In the genomic region with DNA sequence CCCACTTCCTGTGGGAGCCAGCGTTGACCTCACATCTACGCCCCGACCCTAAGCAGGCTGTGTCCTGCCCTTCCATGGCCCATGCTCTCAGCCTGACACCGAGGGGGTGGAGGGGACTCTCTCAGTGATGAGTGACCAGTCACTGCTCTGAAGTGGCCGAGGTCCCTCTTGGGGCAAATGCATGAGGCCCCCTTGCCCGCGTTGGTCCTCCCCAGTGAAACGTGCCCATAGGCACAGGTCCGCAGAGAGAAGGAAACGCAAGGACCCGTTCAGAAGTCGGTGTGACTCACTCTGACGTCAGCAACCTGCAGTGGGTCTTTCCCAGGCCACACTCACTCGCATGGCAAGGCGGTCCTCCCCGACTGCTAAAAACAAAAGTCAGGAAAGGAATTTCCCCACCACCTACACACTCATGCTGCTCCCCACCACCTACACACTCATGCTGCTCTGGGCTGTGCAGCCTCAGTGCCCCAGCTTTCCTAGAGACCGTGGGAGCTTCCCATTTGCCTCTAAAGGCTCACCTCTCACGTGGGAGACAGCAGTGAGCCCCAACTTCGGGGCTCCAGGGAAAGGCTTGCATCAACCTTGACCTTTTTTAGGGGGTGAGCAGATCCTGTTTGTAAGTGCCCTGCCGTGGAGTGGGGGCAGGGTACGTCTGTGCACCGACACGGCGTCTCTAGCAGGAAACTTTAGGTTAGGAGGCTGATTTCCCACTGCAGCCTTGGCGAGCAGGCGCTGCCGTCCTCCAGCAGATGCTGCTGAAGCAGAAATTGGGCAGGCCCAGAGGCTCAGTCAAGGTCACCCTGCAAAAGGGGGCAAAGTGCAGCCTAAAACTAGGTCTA, we compare ENCODE assay signal across 8 cellular contexts. TPM values are rescaled to one million over a fixed set of nuclear protein-coding genes. Genes with fewer than 3 reads are reported as not detected.
A peak's percentile ranks its signal among the peaks of the same experiment; 100 is the strongest.
DNase-seq lines count a peak whose midpoint lies in the region; ATAC-seq and TF ChIP-seq lines count a peak whose summit lies in the region.

No MANE protein-coding gene starts in this region.

- 58% methylated on average over 27 of the region's 27 CpGs for WGBS in smooth muscle cell (ENCODE audit: low lambda C conversion rate)

- intact Hi-C loops in activated B cell treated with CpG ODN at 0.5 μM for 24 hours (cut with micrococcal nuclease) = loop anchor here (1.0 to 2.0 kb wide), 5 partner anchors 14 to 121 kb away; no protein-coding TSS in a partner anchor

- H3K27ac ChIP-seq in smooth muscle cell (ENCODE audit: low read depth) = peak overlapping the region; percentile 29

- no peaks in the 10 kb centered on the region for H4K20me1 ChIP-seq in smooth muscle cell (ENCODE audit: low read depth)

- peak overlapping the region; percentile 70 for H3K4me3 Mint-ChIP-seq in activated B cell treated with CpG ODN at 0.5 μM for 24 hours
- H3K4me3 Mint-ChIP-seq in HFFc6 = no peak overlapping the region

- CTCF ChIA-PET in activated B cell treated with CpG ODN at 0.5 μM for 24 hours (lab: Charles Lee) = no interaction called here

- H3K9me3 ChIP-seq in smooth muscle cell (replicated peaks; ENCODE audit: low read depth) = no peaks in the 10 kb centered on the region

- no peak overlapping the region for H2AFZ ChIP-seq in smooth muscle cell (ENCODE audit: low read depth)

- peak overlapping the region; percentile 84 for H3K27ac Mint-ChIP-seq in activated B cell treated with CpG ODN at 0.5 μM for 24 hours
- H3K27ac Mint-ChIP-seq in HFFc6 = no peak overlapping the region

- H3K27me3 Mint-ChIP-seq in activated B cell treated with CpG ODN at 0.5 μM for 24 hours = peaks cover 4% of the 10 kb centered on the region
- peaks cover 3% of the 10 kb centered on the region; the same call in 1 of the 2 replicates for H3K27me3 Mint-ChIP-seq in HFFc6 (ENCODE audit: insufficient read depth)

- no peaks in the 10 kb centered on the region for H3K79me2 ChIP-seq in smooth muscle cell (ENCODE audit: low read depth)

- H3K4me1 ChIP-seq in smooth muscle cell (ENCODE audit: low read depth) = no peaks in the 10 kb centered on the region

- ATAC-seq in GM18907 (IDR thresholded peaks at IDR 0.05; ENCODE audit: unreplicated experiment) (peak; percentile 73), HG03060 (IDR thresholded peaks at IDR 0.05; ENCODE audit: low read depth, unreplicated experiment) (peak; percentile 81), activated B cell treated with CpG ODN at 0.5 μM for 24 hours (ENCODE audit: low read depth) (peak; percentile 86), GM19324 (IDR thresholded peaks at IDR 0.05; ENCODE audit: low FRiP score, unreplicated experiment) (no peak)

- DNase-seq in activated B cell treated with CpG ODN at 0.5 μM for 24 hours = peak; percentile 62
- peak; percentile 7 to 56 for DNase-seq in cardiac fibroblast (ENCODE audit: low read depth in 2 of 2)
- peak; percentile 15 for DNase-seq in smooth muscle cell (lab: John Stamatoyannopoulos, UW; ENCODE audit: unreplicated experiment)
- DNase-seq in GF-D8 (lab: John Stamatoyannopoulos, UW) = no peak
- DNase-seq in HFFc6 = no peak

- H3K9ac ChIP-seq in smooth muscle cell (ENCODE audit: low read depth) = no peak overlapping the region

- H3K36me3 ChIP-seq in smooth muscle cell (ENCODE audit: low read depth) = no peaks in the 10 kb centered on the region

- no peaks in the 10 kb centered on the region for H3K9me3 Mint-ChIP-seq in activated B cell treated with CpG ODN at 0.5 μM for 24 hours
- peaks cover 50% of the 10 kb centered on the region for H3K9me3 Mint-ChIP-seq in HFFc6

- no peaks in the 10 kb centered on the region for H3F3A ChIP-seq in smooth muscle cell (ENCODE audit: low read depth)

- H3K4me2 ChIP-seq in smooth muscle cell = peak overlapping the region; percentile 26

- TF ChIP-seq CTCF in activated B cell treated with CpG ODN at 0.5 μM for 24 hours (IDR thresholded peaks at IDR 0.05) (no peak), cardiac fibroblast (IDR thresholded peaks at IDR 0.05; ENCODE audit: low read depth, low read length) (no peak), smooth muscle cell (IDR thresholded peaks at IDR 0.05; ENCODE audit: borderline replicate concordance, insufficient read depth, poor library complexity, severe bottlenecking) (no peak), HFFc6 (IDR thresholded peaks at IDR 0.05) (no peak)

- H3K4me3 ChIP-seq in cardiac fibroblast (replicated peaks in 1 of 2; ENCODE audit: low read depth in 2 of 2, low read length in 2 of 2) (no peak overlapping the region), smooth muscle cell (no peak overlapping the region)

- no peaks in the 10 kb centered on the region for H3K36me3 Mint-ChIP-seq in activated B cell treated with CpG ODN at 0.5 μM for 24 hours (ENCODE audit: low read depth)
- H3K36me3 Mint-ChIP-seq in HFFc6 (ENCODE audit: low read depth) = no peaks in the 10 kb centered on the region

- POLR2A ChIA-PET in activated B cell treated with CpG ODN at 0.5 μM for 24 hours (lab: Charles Lee) = interaction anchor here (0.7 kb wide), 1 partner anchor 22 kb away, joined by 3 read pairs; no protein-coding TSS in a partner anchor

- H3K27me3 ChIP-seq in smooth muscle cell (ENCODE audit: low read depth) = peaks cover 9% of the 10 kb centered on the region

- peaks cover 38% of the 10 kb centered on the region for H3K4me1 Mint-ChIP-seq in activated B cell treated with CpG ODN at 0.5 μM for 24 hours
- H3K4me1 Mint-ChIP-seq in HFFc6 (ENCODE audit: low read depth) = no peaks in the 10 kb centered on the region

RNA-seq across cellular contexts. Expression of gene UBASH3A, which starts 11.4 kb away (rescaled TPM):
- 0.20 TPM in 1 of 2 replicates, not detected in the other for total RNA-seq in activated B cell treated with CpG ODN at 0.5 μM for 24 hours
- not detected in 2 replicates for total RNA-seq in smooth muscle cell
- polyA plus RNA-seq in smooth muscle cell = 0.22 TPM in 1 of 2 replicates, not detected in the other
- total RNA-seq in HFFc6 (2021; fragmentation: NEBNext Ultra II Directional; extraction: Animal tissue kit (Norgen Biotek cat#: 25700)) = not detected

RNA-seq across cellular contexts. Expression of gene TMPRSS3, which starts 19.3 kb away (rescaled TPM):
- total RNA-seq in activated B cell treated with CpG ODN at 0.5 μM for 24 hours (0.22 TPM in 1 of 2 replicates, not detected in the other), smooth muscle cell (0.09 TPM in 1 of 2 replicates, not detected in the other)
- not detected in 2 replicates for polyA plus RNA-seq in smooth muscle cell
- total RNA-seq in HFFc6 (2021; fragmentation: NEBNext Ultra II Directional; extraction: Animal tissue kit (Norgen Biotek cat#: 25700)) = not detected

RNA-seq across cellular contexts. Expression of gene TFF1, which starts 48.8 kb away (rescaled TPM):
- total RNA-seq in activated B cell treated with CpG ODN at 0.5 μM for 24 hours (not detected in 2 replicates), smooth muscle cell (3.3 and 7.9 TPM in 2 replicates)
- polyA plus RNA-seq in smooth muscle cell = 8.1 and 8.6 TPM in 2 replicates
- not detected for total RNA-seq in HFFc6 (2021; fragmentation: NEBNext Ultra II Directional; extraction: Animal tissue kit (Norgen Biotek cat#: 25700))

Comparison
In these comparisons a context has a peak if more than half of its experiments do, and no peak if none do; other contexts are left out.
1. DNase-seq: peak in activated B cell treated with CpG ODN at 0.5 μM for 24 hours (single experiment), cardiac fibroblast (2 of 2) and smooth muscle cell (single experiment); none in GF-D8 (single experiment) and HFFc6 (single experiment).